In genomic region chr11:126781942-126782341, GRCh38 we compare ENCODE assay signal across 1 cellular context.
TF ChIP-seq lines count a peak whose summit lies in the region.

No MANE protein-coding gene starts in this region.

TF ChIP-seq in GM23338, 12 proteins besides CTCF, POLR2A, EP300 and RAD21 (continued from another document):
- TF ChIP-seq ZNF462 (CRISPR knock-in tag; IDR thresholded peaks at IDR 0.05) (no peak), EZH2phosphoT487 (IDR thresholded peaks at IDR 0.05; ENCODE audit: unreplicated experiment) (no peak), ZNF331 (CRISPR knock-in tag; IDR thresholded peaks at IDR 0.05; ENCODE audit: low read depth) (no peak), EZH2 (IDR thresholded peaks at IDR 0.05; ENCODE audit: low read depth, unreplicated experiment) (no peak), ETS1 (IDR thresholded peaks at IDR 0.05) (no peak), ZNF114 (CRISPR knock-in tag; IDR thresholded peaks at IDR 0.05) (no peak), JUNB (IDR thresholded peaks at IDR 0.05; ENCODE audit: unreplicated experiment) (no peak), CREB1 (CRISPR knock-in tag; IDR thresholded peaks at IDR 0.05; ENCODE audit: low read depth) (no peak), REST (IDR thresholded peaks at IDR 0.05; ENCODE audit: unreplicated experiment) (no peak), NANOG (IDR thresholded peaks at IDR 0.05; ENCODE audit: borderline replicate concordance) (no peak), STAT1 (IDR thresholded peaks at IDR 0.05; ENCODE audit: unreplicated experiment) (no peak)
